In the genomic region with DNA sequence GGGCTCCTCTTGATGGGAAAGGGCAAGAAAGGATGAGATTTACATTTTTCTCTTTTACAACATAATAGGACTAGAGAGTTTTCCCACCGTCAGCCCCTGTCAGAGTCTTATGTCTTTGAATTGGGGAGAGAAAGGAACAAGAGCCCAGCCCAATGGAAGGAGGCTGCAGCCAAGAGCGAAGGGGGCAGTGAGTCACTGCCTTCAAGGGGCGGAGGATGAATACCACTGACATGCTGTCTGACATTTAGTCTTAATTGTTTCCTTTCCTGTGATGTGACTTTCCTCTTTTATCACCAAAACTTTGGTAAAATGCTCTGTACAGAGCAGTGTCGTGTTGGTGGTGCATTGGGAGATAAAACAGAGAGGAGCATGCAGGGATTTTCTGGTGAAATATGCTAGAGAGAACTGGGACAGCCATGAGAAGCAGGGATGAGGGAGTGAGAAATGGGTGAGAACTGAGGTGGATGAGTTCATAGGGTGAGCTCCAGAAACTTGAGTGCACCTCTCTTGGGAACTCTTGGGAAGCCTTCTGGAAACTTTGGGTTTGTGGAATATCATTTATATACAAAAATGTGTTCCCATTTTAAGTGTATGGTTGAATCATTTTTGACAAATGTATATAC, we compare ENCODE assay signal across 11 cellular contexts.
A peak's percentile ranks its signal among the peaks of the same experiment; 100 is the strongest.
DNase-seq lines count a peak whose midpoint lies in the region; ATAC-seq, FAIRE-seq and TF ChIP-seq lines count a peak whose summit lies in the region.
"Had no signal": no experiment of that assay in that cellular context is flagged by ENCODE, and none has a peak within 500 bp of the region (broad histone marks: within the 10 kb centered on the region; RNA-seq: fewer than 3 reads in every experiment).

No MANE protein-coding gene starts in this region.

- no peak for TF ChIP-seq POLR2A in IMR-90 (IDR thresholded peaks at IDR 0.05; ENCODE audit: low read depth, low read length)
- no peak for TF ChIP-seq POLR2A in K562 (conservative IDR thresholded peaks at IDR 0.05)

- DNase-seq in BJ (ENCODE audit: low read depth): peak; percentile 26
- DNase-seq in IMR-90: peak; percentile 56
- peak in 1 of 4 experiments; percentile 12 for DNase-seq in K562 (ENCODE audit: extremely low read depth in 1 of 4, low spot score in 3 of 4)
- DNase-seq in keratinocyte (ENCODE audit: low read depth, low spot score): no peak
- no peak for DNase-seq in stimulated activated CD4-positive, alpha-beta T cell treated with anti-CD3 and anti-CD28 coated beads, Interleukin-4, amount 100 ng/mL, for 24 hours
- no peak for DNase-seq in NCI-H524 (lab: John Stamatoyannopoulos, UW)
- DNase-seq: heart left ventricle, NCI-H1930, thyroid gland had no signal

- H3K9ac ChIP-seq in IMR-90 (ENCODE audit: low read depth, low read length) (no peak overlapping the region; the same call in 1 of the 2 replicates), K562 (ENCODE audit: insufficient read depth in 1 of 2, low read depth in 2 of 2, low read length in 2 of 2) (no peak overlapping the region), keratinocyte (ENCODE audit: control insufficient read depth, extremely low read depth, insufficient read depth, low read length) (no peak overlapping the region)

- H3K27me3 ChIP-seq in BJ (ENCODE audit: control insufficient read depth, insufficient read depth, low read length) (no peaks in the 10 kb centered on the region), IMR-90 (ENCODE audit: control insufficient read depth, insufficient read depth, low read length) (no peaks in the 10 kb centered on the region), K562 (ENCODE audit: control insufficient read depth in 2 of 2, insufficient read depth in 2 of 2, low read length in 2 of 2) (no peaks in the 10 kb centered on the region; a peak in 2 of 5 replicates), keratinocyte (ENCODE audit: control insufficient read depth, extremely low read depth, insufficient read depth, low read length) (no peaks in the 10 kb centered on the region)
- H3K27me3 ChIP-seq: heart left ventricle, thyroid gland had no signal

- peak overlapping the region; percentile 45 for H2BK120ac ChIP-seq in IMR-90 (ENCODE audit: low read depth, low read length)

- no peaks in the 10 kb centered on the region; the same call in 1 of the 2 replicates for H3K9me1 ChIP-seq in IMR-90 (ENCODE audit: insufficient read depth, low read length)
- no peaks in the 10 kb centered on the region for H3K9me1 ChIP-seq in K562 (ENCODE audit: control insufficient read depth, insufficient read depth, low read length)
- H3K9me1 ChIP-seq in keratinocyte (ENCODE audit: control insufficient read depth, extremely low read depth, insufficient read depth, low read length): no peaks in the 10 kb centered on the region

- no peak overlapping the region for H3K23ac ChIP-seq in IMR-90 (ENCODE audit: low read depth, low read length)

- peak overlapping the region; percentile 68; the same call in 1 of the 2 replicates for H3K18ac ChIP-seq in IMR-90 (ENCODE audit: low read depth, low read length)

- TF ChIP-seq EP300 in K562 (IDR thresholded peaks at IDR 0.05; ENCODE audit: low read length): no peak

- H3K4ac ChIP-seq in IMR-90 (ENCODE audit: low read depth, low read length): peak overlapping the region; percentile 30; the same call in 1 of the 2 replicates

- in situ Hi-C loops in IMR-90 (cut with MboI; ENCODE audit: low sequenced_read_pairs) (no loop called here), K562 (cut with MboI) (no loop called here)

- H2BK15ac ChIP-seq in IMR-90 (ENCODE audit: low read depth, low read length): no peak overlapping the region

- no peak overlapping the region for H4K91ac ChIP-seq in IMR-90 (ENCODE audit: insufficient read depth, low read depth, low read length)

- H3K14ac ChIP-seq in IMR-90 (replicated peaks; ENCODE audit: low read depth, low read length): peak overlapping the region; percentile 29; the same call in 1 of the 2 replicates

- H3K79me2 ChIP-seq in K562 (ENCODE audit: control insufficient read depth, insufficient read depth, low read length) (no peaks in the 10 kb centered on the region), keratinocyte (ENCODE audit: control insufficient read depth, insufficient read depth, low read length) (no peaks in the 10 kb centered on the region)

- peaks cover 5% of the 10 kb centered on the region for H3K4me1 ChIP-seq in IMR-90 (ENCODE audit: control insufficient read depth, insufficient read depth, low read length)
- H3K4me1 ChIP-seq in K562 (replicated peaks in 1 of 2; ENCODE audit: control insufficient read depth in 2 of 2, insufficient read depth in 2 of 2, low read length in 2 of 2): no peaks in the 10 kb centered on the region
- peaks cover 24% of the 10 kb centered on the region for H3K4me1 ChIP-seq in keratinocyte (ENCODE audit: control insufficient read depth, extremely low read depth, insufficient read depth, low read length)
- H3K4me1 ChIP-seq: thyroid gland had no signal

- no peak overlapping the region for H2BK5ac ChIP-seq in IMR-90 (ENCODE audit: low read depth, low read length, poor library complexity, severe bottlenecking)

- peak overlapping the region; percentile 25; the same call in 1 of the 2 replicates for H4K5ac ChIP-seq in IMR-90 (ENCODE audit: low read depth, low read length)

- H3K56ac ChIP-seq in IMR-90 (ENCODE audit: extremely low read depth, insufficient read depth, low read length): no peak overlapping the region

- 50% methylated on average over 1 of the region's 4 CpGs; no CpG with 5 or more reads in 1 of the 2 experiments for WGBS in IMR-90 (ENCODE audit: extremely low coverage in 2 of 2, insufficient read length in 1 of 2), 2 experiments
- WGBS in K562 (ENCODE audit: insufficient coverage, low coverage, missing lambda C conversion rate): 0% methylated on average over 4 of the region's 4 CpGs

- POLR2A ChIA-PET in BJ (lab: Charles Lee): no interaction called here
- POLR2A ChIA-PET in IMR-90 (lab: Charles Lee; ENCODE audit: unreplicated experiment): no interaction called here
- POLR2A ChIA-PET in K562 (lab: Yijun Ruan, JAX): no interaction called here

- no peaks in the 10 kb centered on the region for H3K79me1 ChIP-seq in IMR-90 (ENCODE audit: low read depth in 1 of 2, low read length in 2 of 2)

- CTCF ChIA-PET in BJ (lab: Yijun Ruan, JAX): no interaction called here
- CTCF ChIA-PET in IMR-90 (lab: Yijun Ruan, JAX): no interaction called here
- CTCF ChIA-PET in K562 (lab: Yijun Ruan, JAX; ENCODE audit: low intra/inter-chr PET ratio): no interaction called here

- no peak overlapping the region for H2AK9ac ChIP-seq in IMR-90 (replicated peaks; ENCODE audit: low read depth, low read length, poor library complexity)

- no peak for FAIRE-seq in K562 (lab: Jason Lieb, UNC)
- FAIRE-seq in keratinocyte (lab: Jason Lieb, UNC): peak; percentile 92

- no peak overlapping the region for H3K4me3 ChIP-seq in BJ (ENCODE audit: low read depth, low read length)
- H3K4me3 ChIP-seq in IMR-90 (ENCODE audit: insufficient read depth, low read depth, low read length): no peak overlapping the region
- H3K4me3 ChIP-seq in K562: no peak overlapping the region
- no peak overlapping the region for H3K4me3 ChIP-seq in keratinocyte (ENCODE audit: control insufficient read depth in 2 of 3, extremely low read depth in 1 of 3, insufficient read depth in 2 of 3, low read depth in 1 of 3, low read length in 3 of 3)
- H3K4me3 ChIP-seq: heart left ventricle, thyroid gland had no signal

- peak overlapping the region in 1 of 2 experiments; percentile 26; a peak in 1 of 4 replicates for H4K8ac ChIP-seq in IMR-90 (ENCODE audit: low read depth in 2 of 2, low read length in 2 of 2)

- ATAC-seq in IMR-90 (ENCODE audit: low read depth) (peak; percentile 76), K562 (no peak), HG02884 (IDR thresholded peaks at IDR 0.05; ENCODE audit: unreplicated experiment) (no peak), GM19035 (IDR thresholded peaks at IDR 0.05; ENCODE audit: unreplicated experiment) (no peak)

- intact Hi-C loops in IMR-90 (cut with micrococcal nuclease) (no loop called here), K562 (cut with micrococcal nuclease) (no loop called here)

- peak overlapping the region; percentile 58 for H2AFZ ChIP-seq in IMR-90 (replicated peaks; ENCODE audit: low read length, poor library complexity)
- H2AFZ ChIP-seq in K562 (ENCODE audit: low read depth, low read length): no peak overlapping the region
- H2AFZ ChIP-seq in keratinocyte (ENCODE audit: control insufficient read depth, low read length): peak overlapping the region; percentile 76

- H2BK20ac ChIP-seq in IMR-90 (ENCODE audit: low read depth, low read length): peak overlapping the region; percentile 64; the same call in 1 of the 2 replicates

- no peak overlapping the region for H3K27ac ChIP-seq in IMR-90 (ENCODE audit: insufficient read depth, low read length)
- H3K27ac ChIP-seq in K562 (ENCODE audit: extremely low read depth, low read depth, low read length): no peak overlapping the region
- H3K27ac ChIP-seq in keratinocyte (ENCODE audit: control insufficient read depth, insufficient read depth, low read length): no peak overlapping the region
- H3K27ac ChIP-seq: heart left ventricle, thyroid gland had no signal

- no peaks in the 10 kb centered on the region for H3K36me3 ChIP-seq in BJ (ENCODE audit: control insufficient read depth, insufficient read depth, low read length)
- no peaks in the 10 kb centered on the region for H3K36me3 ChIP-seq in IMR-90 (ENCODE audit: control insufficient read depth, insufficient read depth, low read length)
- H3K36me3 ChIP-seq in K562 (ENCODE audit: control insufficient read depth, insufficient read depth, low read length): no peaks in the 10 kb centered on the region
- no peaks in the 10 kb centered on the region for H3K36me3 ChIP-seq in keratinocyte (ENCODE audit: control insufficient read depth in 2 of 2, extremely low read depth in 1 of 2, insufficient read depth in 2 of 2, low read length in 2 of 2)
- H3K36me3 ChIP-seq: heart left ventricle, thyroid gland had no signal

- BruUV-seq in IMR-90 (replicated peaks; lab: Mats Ljungman, UMichigan): no TSS peak
- no TSS peak for BruUV-seq in K562 (replicated peaks; lab: Mats Ljungman, UMichigan)

- no peaks in the 10 kb centered on the region for H3K9me3 ChIP-seq in IMR-90 (ENCODE audit: control insufficient read depth, insufficient read depth, low read length)
- no peaks in the 10 kb centered on the region for H3K9me3 ChIP-seq in K562 (replicated peaks; ENCODE audit: control insufficient read depth, insufficient read depth, low read depth, low read length)
- no peaks in the 10 kb centered on the region for H3K9me3 ChIP-seq in keratinocyte (ENCODE audit: control insufficient read depth, low read depth, low read length)
- H3K9me3 ChIP-seq: heart left ventricle, thyroid gland had no signal

- H3K4me2 ChIP-seq in IMR-90 (ENCODE audit: low read depth, low read length) (peak overlapping the region; percentile 83; the same call in 1 of the 2 replicates), K562 (ENCODE audit: insufficient read depth, low read length) (no peak overlapping the region), keratinocyte (ENCODE audit: control insufficient read depth, extremely low read depth, insufficient read depth, low read depth, low read length) (peak overlapping the region; percentile 49)

- TF ChIP-seq CTCF in BJ (IDR thresholded peaks at IDR 0.05; ENCODE audit: insufficient read depth, low read depth, low read length) (no peak), IMR-90 (conservative IDR thresholded peaks at IDR 0.05; ENCODE audit: low read depth, low read length) (no peak), K562 (IDR thresholded peaks at IDR 0.05 in 2 of 3, conservative IDR thresholded peaks at IDR 0.05 in 1 of 3; ENCODE audit: insufficient read depth in 2 of 3, low read depth in 1 of 3, low read length in 3 of 3) (no peak), keratinocyte (optimal IDR thresholded peaks at IDR 0.05 in 1 of 3, IDR thresholded peaks at IDR 0.05 in 1 of 3, conservative IDR thresholded peaks at IDR 0.05 in 1 of 3; ENCODE audit: extremely low read depth in 1 of 3, insufficient read depth in 2 of 3, low read length in 3 of 3) (no peak)

- TF ChIP-seq RAD21 in IMR-90 (IDR thresholded peaks at IDR 0.05; ENCODE audit: low read length): no peak
- TF ChIP-seq RAD21 in K562 (CRISPR knock-in tag; conservative IDR thresholded peaks at IDR 0.05 in 1 of 2, IDR thresholded peaks at IDR 0.05 in 1 of 2): no peak

- dilution Hi-C loops in IMR-90 (cut with HindIII; ENCODE audit: low sequenced_read_pairs, unreplicated experiment) (no loop called here), keratinocyte (cut with MboI; ENCODE audit: extremely low pct_ligation_motif_present, low sequenced_read_pairs) (no loop called here)

- H2AK5ac ChIP-seq in IMR-90 (ENCODE audit: low read depth, low read length): no peak overlapping the region

- H4K20me1 ChIP-seq in IMR-90 (ENCODE audit: insufficient read depth, low read length): no peaks in the 10 kb centered on the region
- no peaks in the 10 kb centered on the region for H4K20me1 ChIP-seq in K562 (replicated peaks; ENCODE audit: control insufficient read depth, insufficient read depth, low read length)
- H4K20me1 ChIP-seq in keratinocyte (ENCODE audit: control insufficient read depth, extremely low read depth, insufficient read depth, low read length): no peaks in the 10 kb centered on the region

Comparison
In these comparisons a context has a peak if more than half of its experiments do, and no peak if none do; other contexts are left out.
1. DNase-seq: peak in BJ (single experiment) and IMR-90 (single experiment); none in keratinocyte (single experiment), stimulated activated CD4-positive, alpha-beta T cell treated with anti-CD3 and anti-CD28 coated beads, Interleukin-4, amount 100 ng/mL, for 24 hours (single experiment) and NCI-H524 (0 of 2).